1 cellular context compared by ENCODE assay signal in the genomic region with DNA sequence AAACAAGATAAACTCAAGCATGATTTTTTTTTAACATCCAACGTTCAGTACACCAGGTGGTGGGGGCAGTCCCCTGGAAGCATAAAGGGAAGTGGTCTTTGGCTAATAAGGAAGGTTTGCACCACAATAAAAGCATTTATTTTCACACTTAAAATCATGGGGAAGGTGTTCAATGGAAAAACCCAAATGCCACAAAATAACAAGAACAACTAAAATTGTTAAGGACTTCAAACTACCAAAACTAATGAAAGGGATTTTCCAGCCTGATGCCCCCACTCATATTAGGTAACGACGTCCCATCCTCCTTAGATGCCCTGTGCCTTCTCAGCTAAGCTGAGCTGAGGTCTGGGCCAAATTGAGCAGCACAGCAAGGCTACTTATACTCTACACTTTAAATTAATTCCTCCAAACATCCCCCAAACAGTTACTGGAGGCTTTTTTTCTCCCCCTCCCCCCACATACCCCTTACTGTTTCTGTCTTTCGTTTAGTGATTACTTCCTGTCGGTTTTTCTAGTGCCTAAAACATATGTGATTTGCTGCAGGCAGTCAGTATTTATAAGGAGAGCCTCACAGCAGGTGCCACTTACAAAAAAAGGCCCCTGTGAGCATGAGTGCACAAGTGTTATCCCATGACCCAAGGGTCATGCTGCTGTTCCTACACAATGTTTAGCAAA.
TF ChIP-seq lines count a peak whose summit lies in the region.

No MANE protein-coding gene starts in this region.

TF ChIP-seq in GM12878, 131 proteins besides CTCF, POLR2A, EP300 and RAD21 (continued from another document):
- TF ChIP-seq, protein P1, sequence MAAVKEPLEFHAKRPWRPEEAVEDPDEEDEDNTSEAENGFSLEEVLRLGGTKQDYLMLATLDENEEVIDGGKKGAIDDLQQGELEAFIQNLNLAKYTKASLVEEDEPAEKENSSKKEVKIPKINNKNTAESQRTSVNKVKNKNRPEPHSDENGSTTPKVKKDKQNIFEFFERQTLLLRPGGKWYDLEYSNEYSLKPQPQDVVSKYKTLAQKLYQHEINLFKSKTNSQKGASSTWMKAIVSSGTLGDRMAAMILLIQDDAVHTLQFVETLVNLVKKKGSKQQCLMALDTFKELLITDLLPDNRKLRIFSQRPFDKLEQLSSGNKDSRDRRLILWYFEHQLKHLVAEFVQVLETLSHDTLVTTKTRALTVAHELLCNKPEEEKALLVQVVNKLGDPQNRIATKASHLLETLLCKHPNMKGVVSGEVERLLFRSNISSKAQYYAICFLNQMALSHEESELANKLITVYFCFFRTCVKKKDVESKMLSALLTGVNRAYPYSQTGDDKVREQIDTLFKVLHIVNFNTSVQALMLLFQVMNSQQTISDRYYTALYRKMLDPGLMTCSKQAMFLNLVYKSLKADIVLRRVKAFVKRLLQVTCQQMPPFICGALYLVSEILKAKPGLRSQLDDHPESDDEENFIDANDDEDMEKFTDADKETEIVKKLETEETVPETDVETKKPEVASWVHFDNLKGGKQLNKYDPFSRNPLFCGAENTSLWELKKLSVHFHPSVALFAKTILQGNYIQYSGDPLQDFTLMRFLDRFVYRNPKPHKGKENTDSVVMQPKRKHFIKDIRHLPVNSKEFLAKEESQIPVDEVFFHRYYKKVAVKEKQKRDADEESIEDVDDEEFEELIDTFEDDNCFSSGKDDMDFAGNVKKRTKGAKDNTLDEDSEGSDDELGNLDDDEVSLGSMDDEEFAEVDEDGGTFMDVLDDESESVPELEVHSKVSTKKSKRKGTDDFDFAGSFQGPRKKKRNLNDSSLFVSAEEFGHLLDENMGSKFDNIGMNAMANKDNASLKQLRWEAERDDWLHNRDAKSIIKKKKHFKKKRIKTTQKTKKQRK (IDR thresholded peaks at IDR 0.05; ENCODE audit: low read depth, low read length) = no peak
- peak; percentile 80 for TF ChIP-seq EED (IDR thresholded peaks at IDR 0.05; ENCODE audit: low read depth)
- TF ChIP-seq ETV6 (conservative IDR thresholded peaks at IDR 0.05 in 1 of 2, IDR thresholded peaks at IDR 0.05 in 1 of 2; ENCODE audit: borderline replicate concordance in 1 of 2, low read depth in 1 of 2) = peak in 1 of 2 experiments; percentile 72; a peak in 2 of 4 replicates
- peak; percentile 94 for TF ChIP-seq FOXM1 (IDR thresholded peaks at IDR 0.05; ENCODE audit: low read depth, low read length)
- peak; percentile 97 for TF ChIP-seq SPI1 (IDR thresholded peaks at IDR 0.05; ENCODE audit: borderline replicate concordance, insufficient read depth, low read depth, low read length)
- peak; percentile 36 for TF ChIP-seq CREB1 (IDR thresholded peaks at IDR 0.05; ENCODE audit: low read depth)
- TF ChIP-seq, protein P2, sequence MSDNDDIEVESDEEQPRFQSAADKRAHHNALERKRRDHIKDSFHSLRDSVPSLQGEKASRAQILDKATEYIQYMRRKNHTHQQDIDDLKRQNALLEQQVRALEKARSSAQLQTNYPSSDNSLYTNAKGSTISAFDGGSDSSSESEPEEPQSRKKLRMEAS (IDR thresholded peaks at IDR 0.05; ENCODE audit: low read depth, low read length) = no peak; the same call in 1 of the 2 replicates
- TF ChIP-seq KDM1A (IDR thresholded peaks at IDR 0.05; ENCODE audit: borderline replicate concordance) = no peak
- peak; percentile 72; the same call in 1 of the 2 replicates for TF ChIP-seq PAX5 (IDR thresholded peaks at IDR 0.05; ENCODE audit: borderline replicate concordance, low read depth, low read length)
- TF ChIP-seq, protein P3, sequence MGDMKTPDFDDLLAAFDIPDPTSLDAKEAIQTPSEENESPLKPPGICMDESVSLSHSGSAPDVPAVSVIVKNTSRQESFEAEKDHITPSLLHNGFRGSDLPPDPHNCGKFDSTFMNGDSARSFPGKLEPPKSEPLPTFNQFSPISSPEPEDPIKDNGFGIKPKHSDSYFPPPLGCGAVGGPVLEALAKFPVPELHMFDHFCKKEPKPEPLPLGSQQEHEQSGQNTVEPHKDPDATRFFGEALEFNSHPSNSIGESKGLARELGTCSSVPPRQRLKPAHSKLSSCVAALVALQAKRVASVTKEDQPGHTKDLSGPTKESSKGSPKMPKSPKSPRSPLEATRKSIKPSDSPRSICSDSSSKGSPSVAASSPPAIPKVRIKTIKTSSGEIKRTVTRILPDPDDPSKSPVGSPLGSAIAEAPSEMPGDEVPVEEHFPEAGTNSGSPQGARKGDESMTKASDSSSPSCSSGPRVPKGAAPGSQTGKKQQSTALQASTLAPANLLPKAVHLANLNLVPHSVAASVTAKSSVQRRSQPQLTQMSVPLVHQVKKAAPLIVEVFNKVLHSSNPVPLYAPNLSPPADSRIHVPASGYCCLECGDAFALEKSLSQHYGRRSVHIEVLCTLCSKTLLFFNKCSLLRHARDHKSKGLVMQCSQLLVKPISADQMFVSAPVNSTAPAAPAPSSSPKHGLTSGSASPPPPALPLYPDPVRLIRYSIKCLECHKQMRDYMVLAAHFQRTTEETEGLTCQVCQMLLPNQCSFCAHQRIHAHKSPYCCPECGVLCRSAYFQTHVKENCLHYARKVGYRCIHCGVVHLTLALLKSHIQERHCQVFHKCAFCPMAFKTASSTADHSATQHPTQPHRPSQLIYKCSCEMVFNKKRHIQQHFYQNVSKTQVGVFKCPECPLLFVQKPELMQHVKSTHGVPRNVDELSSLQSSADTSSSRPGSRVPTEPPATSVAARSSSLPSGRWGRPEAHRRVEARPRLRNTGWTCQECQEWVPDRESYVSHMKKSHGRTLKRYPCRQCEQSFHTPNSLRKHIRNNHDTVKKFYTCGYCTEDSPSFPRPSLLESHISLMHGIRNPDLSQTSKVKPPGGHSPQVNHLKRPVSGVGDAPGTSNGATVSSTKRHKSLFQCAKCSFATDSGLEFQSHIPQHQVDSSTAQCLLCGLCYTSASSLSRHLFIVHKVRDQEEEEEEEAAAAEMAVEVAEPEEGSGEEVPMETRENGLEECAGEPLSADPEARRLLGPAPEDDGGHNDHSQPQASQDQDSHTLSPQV (IDR thresholded peaks at IDR 0.05) = no peak
- 0 out of 2 replicates have a peak, but pooled peaks have one; percentile 43 for TF ChIP-seq ASH2L (IDR thresholded peaks at IDR 0.05; ENCODE audit: borderline replicate concordance, low read depth)
- 0 out of 2 replicates have a peak, but pooled peaks have one; percentile 35 for TF ChIP-seq SREBF1 (IDR thresholded peaks at IDR 0.05; ENCODE audit: low read length)
- peak; percentile 71 for TF ChIP-seq RAD51 (IDR thresholded peaks at IDR 0.05)
- TF ChIP-seq ZNF24 (IDR thresholded peaks at IDR 0.05) = 0 out of 2 replicates have a peak, but pooled peaks have one; percentile 8
- peak; percentile 98 for TF ChIP-seq DPF2 (IDR thresholded peaks at IDR 0.05)
- peak; percentile 49; the same call in 1 of the 3 replicates for TF ChIP-seq POU2F2 (IDR thresholded peaks at IDR 0.05; ENCODE audit: borderline replicate concordance, low read depth, low read length)
- TF ChIP-seq, protein P4, sequence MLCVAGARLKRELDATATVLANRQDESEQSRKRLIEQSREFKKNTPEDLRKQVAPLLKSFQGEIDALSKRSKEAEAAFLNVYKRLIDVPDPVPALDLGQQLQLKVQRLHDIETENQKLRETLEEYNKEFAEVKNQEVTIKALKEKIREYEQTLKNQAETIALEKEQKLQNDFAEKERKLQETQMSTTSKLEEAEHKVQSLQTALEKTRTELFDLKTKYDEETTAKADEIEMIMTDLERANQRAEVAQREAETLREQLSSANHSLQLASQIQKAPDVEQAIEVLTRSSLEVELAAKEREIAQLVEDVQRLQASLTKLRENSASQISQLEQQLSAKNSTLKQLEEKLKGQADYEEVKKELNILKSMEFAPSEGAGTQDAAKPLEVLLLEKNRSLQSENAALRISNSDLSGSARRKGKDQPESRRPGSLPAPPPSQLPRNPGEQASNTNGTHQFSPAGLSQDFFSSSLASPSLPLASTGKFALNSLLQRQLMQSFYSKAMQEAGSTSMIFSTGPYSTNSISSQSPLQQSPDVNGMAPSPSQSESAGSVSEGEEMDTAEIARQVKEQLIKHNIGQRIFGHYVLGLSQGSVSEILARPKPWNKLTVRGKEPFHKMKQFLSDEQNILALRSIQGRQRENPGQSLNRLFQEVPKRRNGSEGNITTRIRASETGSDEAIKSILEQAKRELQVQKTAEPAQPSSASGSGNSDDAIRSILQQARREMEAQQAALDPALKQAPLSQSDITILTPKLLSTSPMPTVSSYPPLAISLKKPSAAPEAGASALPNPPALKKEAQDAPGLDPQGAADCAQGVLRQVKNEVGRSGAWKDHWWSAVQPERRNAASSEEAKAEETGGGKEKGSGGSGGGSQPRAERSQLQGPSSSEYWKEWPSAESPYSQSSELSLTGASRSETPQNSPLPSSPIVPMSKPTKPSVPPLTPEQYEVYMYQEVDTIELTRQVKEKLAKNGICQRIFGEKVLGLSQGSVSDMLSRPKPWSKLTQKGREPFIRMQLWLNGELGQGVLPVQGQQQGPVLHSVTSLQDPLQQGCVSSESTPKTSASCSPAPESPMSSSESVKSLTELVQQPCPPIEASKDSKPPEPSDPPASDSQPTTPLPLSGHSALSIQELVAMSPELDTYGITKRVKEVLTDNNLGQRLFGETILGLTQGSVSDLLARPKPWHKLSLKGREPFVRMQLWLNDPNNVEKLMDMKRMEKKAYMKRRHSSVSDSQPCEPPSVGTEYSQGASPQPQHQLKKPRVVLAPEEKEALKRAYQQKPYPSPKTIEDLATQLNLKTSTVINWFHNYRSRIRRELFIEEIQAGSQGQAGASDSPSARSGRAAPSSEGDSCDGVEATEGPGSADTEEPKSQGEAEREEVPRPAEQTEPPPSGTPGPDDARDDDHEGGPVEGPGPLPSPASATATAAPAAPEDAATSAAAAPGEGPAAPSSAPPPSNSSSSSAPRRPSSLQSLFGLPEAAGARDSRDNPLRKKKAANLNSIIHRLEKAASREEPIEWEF (IDR thresholded peaks at IDR 0.05; ENCODE audit: insufficient replicate concordance, low read depth, low read length) = peak; percentile 46
- no peak for TF ChIP-seq STAT3 (IDR thresholded peaks at IDR 0.05; ENCODE audit: low read depth, low read length)
- TF ChIP-seq EGR1 (IDR thresholded peaks at IDR 0.05; ENCODE audit: borderline replicate concordance in 1 of 2, low read depth in 2 of 2, low read length in 2 of 2) = no peak
- peak; percentile 79 for TF ChIP-seq ZNF217 (IDR thresholded peaks at IDR 0.05)
